14 cellular contexts compared by ENCODE assay signal in the genomic region with DNA sequence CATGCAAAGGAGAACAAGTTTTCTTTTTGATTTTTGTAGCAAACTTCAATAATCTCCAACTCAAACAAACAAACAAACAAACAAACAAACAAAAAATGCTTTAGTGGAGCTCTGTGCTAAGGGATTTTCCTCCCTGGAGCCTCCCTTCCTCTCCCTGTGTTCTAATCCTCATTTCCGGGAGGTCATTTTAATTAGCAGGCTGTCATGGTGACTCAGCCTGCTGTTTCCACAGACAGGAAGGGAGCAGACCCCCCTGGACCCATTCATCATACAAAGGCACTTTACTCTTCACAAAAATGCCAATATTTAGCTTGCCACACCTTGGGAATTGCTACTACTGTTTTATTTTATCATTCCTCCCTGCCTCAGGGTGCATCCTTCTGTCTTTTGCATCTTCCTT.
A peak's percentile ranks its signal among the peaks of the same experiment; 100 is the strongest.
DNase-seq lines count a peak whose midpoint lies in the region; TF ChIP-seq lines count a peak whose summit lies in the region.
"Had no signal": no experiment of that assay in that cellular context is flagged by ENCODE, and none has a peak within 500 bp of the region (broad histone marks: within the 10 kb centered on the region; RNA-seq: fewer than 3 reads in every experiment).

No MANE protein-coding gene starts in this region.

- CTCF ChIA-PET in activated CD4-positive, alpha-beta memory T cell treated with anti-CD3 and anti-CD28 coated beads for 36 hours (lab: Charles Lee) = no interaction called here

- no peaks in the 10 kb centered on the region for H3K27me3 ChIP-seq in colonic mucosa

- H3K27me3 Mint-ChIP-seq in activated CD4-positive, alpha-beta memory T cell treated with anti-CD3 and anti-CD28 coated beads for 36 hours = peaks cover 5% of the 10 kb centered on the region

- no peaks in the 10 kb centered on the region for H3K36me3 Mint-ChIP-seq in activated CD4-positive, alpha-beta memory T cell treated with anti-CD3 and anti-CD28 coated beads for 36 hours

- no peak for TF ChIP-seq CTCF in NB4 (IDR thresholded peaks at IDR 0.05; ENCODE audit: low read depth, low read length)
- TF ChIP-seq CTCF in colonic mucosa (IDR thresholded peaks at IDR 0.05) = no peak

- intact Hi-C loops in activated CD4-positive, alpha-beta memory T cell treated with anti-CD3 and anti-CD28 coated beads for 36 hours (cut with micrococcal nuclease) = no loop called here
- intact Hi-C loops in colonic mucosa (cut with DNase I) = no loop called here

- H3K27ac ChIP-seq in mesodermal cell (ENCODE audit: low read depth, low read length, severe bottlenecking) (peak overlapping the region; percentile 16), colonic mucosa (no peak overlapping the region)
- H3K27ac ChIP-seq: C4-2B had no signal

- H3K9me3 Mint-ChIP-seq in activated CD4-positive, alpha-beta memory T cell treated with anti-CD3 and anti-CD28 coated beads for 36 hours = no peaks in the 10 kb centered on the region
- H3K9me3 Mint-ChIP-seq: H9 had no signal

- no peak overlapping the region for H3K9ac ChIP-seq in colonic mucosa (ENCODE audit: low read depth in 2 of 2, low read length in 2 of 2)

- H3K27ac Mint-ChIP-seq in activated CD4-positive, alpha-beta memory T cell treated with anti-CD3 and anti-CD28 coated beads for 36 hours = no peak overlapping the region

- no peaks in the 10 kb centered on the region for H3K36me3 ChIP-seq in mesodermal cell (ENCODE audit: control insufficient read depth, insufficient read depth, low read length)
- no peaks in the 10 kb centered on the region for H3K36me3 ChIP-seq in colonic mucosa

- H3K4me1 Mint-ChIP-seq in activated CD4-positive, alpha-beta memory T cell treated with anti-CD3 and anti-CD28 coated beads for 36 hours (ENCODE audit: low read depth) = no peaks in the 10 kb centered on the region

- POLR2A ChIA-PET in activated CD4-positive, alpha-beta memory T cell treated with anti-CD3 and anti-CD28 coated beads for 36 hours (lab: Charles Lee) = no interaction called here

- H3K4me3 Mint-ChIP-seq in activated CD4-positive, alpha-beta memory T cell treated with anti-CD3 and anti-CD28 coated beads for 36 hours = no peak overlapping the region
- H3K4me3 Mint-ChIP-seq: H9 had no signal

- H3K9me3 ChIP-seq in mesodermal cell (ENCODE audit: control insufficient read depth, low read length) (no peaks in the 10 kb centered on the region), colonic mucosa (no peaks in the 10 kb centered on the region)

- TF ChIP-seq POLR2A in NB4 (IDR thresholded peaks at IDR 0.05; ENCODE audit: extremely low read depth, insufficient read length) = no peak

- 13 to 29% methylated on average over 1 of the region's 1 CpG for WGBS in mesodermal cell (ENCODE audit: insufficient coverage in 2 of 2), 2 experiments

- no peak overlapping the region for H3K4me3 ChIP-seq in NB4 (ENCODE audit: low read depth, low read length)
- no peak overlapping the region for H3K4me3 ChIP-seq in mesodermal cell (ENCODE audit: extremely low read depth, insufficient read depth, low read length, poor library complexity, severe bottlenecking)
- no peak overlapping the region for H3K4me3 ChIP-seq in colonic mucosa
- H3K4me3 ChIP-seq: GM12878 had no signal

- H3K4me1 ChIP-seq in mesodermal cell (ENCODE audit: control insufficient read depth, insufficient read depth, low read length, poor library complexity, severe bottlenecking) = peaks cover 30% of the 10 kb centered on the region
- no peaks in the 10 kb centered on the region for H3K4me1 ChIP-seq in colonic mucosa

- DNase-seq in NCI-H2081 (lab: John Stamatoyannopoulos, UW) = peak; percentile 58 to 71
- no peak for DNase-seq in NCI-H2081 treated with DMSO at 0.1 percent for 48 hours (lab: John Stamatoyannopoulos, UW)
- DNase-seq in NB4 (ENCODE audit: low read depth) = peak; percentile 2
- DNase-seq in T1000 (lab: John Stamatoyannopoulos, UW) = peak; percentile 49
- DNase-seq in activated CD4-positive, alpha-beta memory T cell treated with anti-CD3 and anti-CD28 coated beads for 36 hours = no peak
- no peak for DNase-seq in NCI-H187 (lab: John Stamatoyannopoulos, UW)
- no peak for DNase-seq in colonic mucosa
- DNase-seq: DMS153, H9, NCI-H187 treated with DMSO at 0.1 percent for 48 hours, NCI-H526 had no signal

Comparison
In these comparisons a context has a peak if more than half of its experiments do, and no peak if none do; other contexts are left out.
1. DNase-seq: peak in NCI-H2081 (2 of 2), NB4 (single experiment) and T1000 (single experiment); none in NCI-H2081 treated with DMSO at 0.1 percent for 48 hours (single experiment), activated CD4-positive, alpha-beta memory T cell treated with anti-CD3 and anti-CD28 coated beads for 36 hours (single experiment), NCI-H187 (0 of 2) and colonic mucosa (single experiment).